Comparison of ENCODE assay signal across 22 cellular contexts in the genomic region with DNA sequence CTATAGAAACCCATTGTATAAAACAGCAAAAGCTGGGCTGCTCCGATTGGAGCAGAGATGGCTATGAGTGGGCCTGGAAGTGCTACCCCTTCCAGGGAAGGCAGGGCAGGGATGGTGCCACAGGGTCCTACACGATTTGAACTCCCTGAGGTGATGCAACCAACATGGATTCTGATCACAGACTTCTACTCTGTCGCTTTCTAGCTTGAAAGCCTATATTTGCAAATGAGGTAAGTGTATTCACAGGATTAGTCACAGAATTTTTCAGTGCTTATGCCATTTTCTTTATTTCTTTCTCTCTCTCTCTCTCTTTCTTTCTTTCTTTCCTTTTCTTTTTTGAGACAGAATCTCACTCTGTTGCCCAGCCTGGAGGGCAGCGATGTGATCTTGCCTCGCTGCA.
"Had no signal": no experiment of that assay in that cellular context is flagged by ENCODE, and none has a peak within 500 bp of the region (broad histone marks: within the 10 kb centered on the region; RNA-seq: fewer than 3 reads in every experiment).

No MANE protein-coding gene starts in this region.

- H3K27me3 ChIP-seq: colonic mucosa, esophagus muscularis mucosa, foreskin keratinocyte, gastroesophageal sphincter, heart left ventricle, hepatocyte, neutrophil, sigmoid colon, spleen, testis, tibial artery had no signal

- H3K36me3 ChIP-seq: colonic mucosa, esophagus muscularis mucosa, gastroesophageal sphincter, heart left ventricle, neutrophil, sigmoid colon, spleen, tibial artery had no signal

- ATAC-seq: foreskin keratinocyte; gastroesophageal sphincter; heart left ventricle; left lobe of liver; natural killer cell; psoas muscle; right cardiac atrium; stimulated activated naive CD8-positive, alpha-beta T cell treated with anti-CD3 and anti-CD28 coated beads, Interleukin-15, Interleukin-2, amounts not matched to agents 100 U/mL and 50 U/mL, for 24 hours had no signal

- H2AFZ ChIP-seq: hepatocyte had no signal

- H3K27ac ChIP-seq: colonic mucosa, esophagus muscularis mucosa, foreskin keratinocyte, gastroesophageal sphincter, heart left ventricle, hepatocyte, neutrophil, psoas muscle, sigmoid colon, spleen, testis, tibial artery had no signal

- H3K79me2 ChIP-seq: hepatocyte had no signal

- DNase-seq: colonic mucosa; effector CD8-positive, alpha-beta T cell; endodermal cell; foreskin keratinocyte; heart left ventricle; kidney; natural killer cell; psoas muscle; right cardiac atrium; sigmoid colon; spleen; stimulated activated CD4-positive, alpha-beta T cell treated with anti-CD3 and anti-CD28 coated beads, Interleukin-4, amount 100 ng/mL, for 4 hours; stimulated activated naive CD8-positive, alpha-beta T cell treated with anti-CD3 and anti-CD28 coated beads, Interleukin-15, Interleukin-2, amounts not matched to agents 100 U/mL and 50 U/mL, for 24 hours; substantia nigra; testis; tibial artery had no signal

- H3K4me3 ChIP-seq: colonic mucosa, esophagus muscularis mucosa, gastroesophageal sphincter, heart left ventricle, hepatocyte, lung, psoas muscle, sigmoid colon, spleen, testis, tibial artery had no signal

- H3K4me1 ChIP-seq: colonic mucosa, esophagus muscularis mucosa, foreskin keratinocyte, gastroesophageal sphincter, psoas muscle, sigmoid colon, spleen, testis, tibial artery had no signal

- H3K4me2 ChIP-seq: hepatocyte had no signal

- H3K9me3 ChIP-seq: colonic mucosa, esophagus muscularis mucosa, gastroesophageal sphincter, heart left ventricle, neutrophil, psoas muscle, sigmoid colon, spleen, testis, tibial artery had no signal
